ENCODE assay signal across 14 cellular contexts in the genomic region with DNA sequence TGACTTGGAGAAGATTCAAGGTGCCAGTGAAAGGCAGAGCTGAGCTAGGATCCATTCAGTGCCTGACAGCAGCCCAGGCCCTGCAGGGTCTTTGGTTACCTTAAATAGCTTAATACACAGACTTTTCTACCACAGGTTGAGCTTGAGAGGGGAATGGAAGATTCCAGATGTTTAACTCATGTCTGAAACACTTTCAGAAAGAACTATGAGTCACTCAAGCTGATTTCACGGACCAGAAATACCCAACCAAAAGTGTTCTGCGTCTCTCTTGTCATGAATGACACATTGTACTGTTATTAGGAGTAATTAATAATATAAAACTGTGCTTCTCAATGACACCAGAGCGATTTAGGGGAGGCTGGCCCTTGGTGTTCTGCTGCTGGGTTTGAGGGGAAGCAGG. TPM values are rescaled to one million over a fixed set of nuclear protein-coding genes. Genes with fewer than 3 reads are reported as not detected.
DNase-seq lines count a peak whose midpoint lies in the region; ATAC-seq, FAIRE-seq and TF ChIP-seq lines count a peak whose summit lies in the region.
"Had no signal": no experiment of that assay in that cellular context is flagged by ENCODE, and none has a peak within 500 bp of the region (broad histone marks: within the 10 kb centered on the region; RNA-seq: fewer than 3 reads in every experiment).

No MANE protein-coding gene starts in this region.

- no peaks in the 10 kb centered on the region for H3K9me3 Mint-ChIP-seq in chondrocyte (ENCODE audit: low read depth)
- H3K9me3 Mint-ChIP-seq: activated T-helper 2 cell treated with anti-CD3 and anti-CD28 coated beads, Interferon-gamma antibody, Interleukin-2, Interleukin-4, amounts not matched to agents 10 μg/mL and 5 μg/mL and 100 μg/mL, durations not matched to agents 14 hours and 24 hours and 36 hours; stimulated activated effector memory CD8-positive, alpha-beta T cell treated with anti-CD3 and anti-CD28 coated beads, Interleukin-12 subunit alpha, Interleukin-12 subunit beta, amount 100 ng/mL, for 72 hours had no signal

- H3K4me1 Mint-ChIP-seq in chondrocyte (ENCODE audit: low read depth) = peaks cover 69% of the 10 kb centered on the region

- DNase-seq in AG08396 (ENCODE audit: low spot score) = peak; percentile 76
- peak; percentile 54 for DNase-seq in LHCN-M2 (ENCODE audit: low read depth)
- no peak for DNase-seq in chondrocyte (ENCODE audit: low spot score)
- peak; percentile 89 for DNase-seq in kidney tubule cell (ENCODE audit: low spot score)
- no peak for DNase-seq in SHP77 (lab: John Stamatoyannopoulos, UW)
- no peak for DNase-seq in frontal cortex (ENCODE audit: low spot score in 2 of 2)
- no peak for DNase-seq in HT-29 (ENCODE audit: low spot score)
- DNase-seq: activated CD4-positive, alpha-beta T cell treated with anti-CD3 and anti-CD28 coated beads for 4 hours; lower lobe of right lung; NCI-H187; occipital lobe had no signal

- H3K27ac Mint-ChIP-seq in chondrocyte (ENCODE audit: unreplicated experiment) = peak overlapping the region; percentile 90
- H3K27ac Mint-ChIP-seq: activated T-helper 2 cell treated with anti-CD3 and anti-CD28 coated beads, Interferon-gamma antibody, Interleukin-2, Interleukin-4, amounts not matched to agents 10 μg/mL and 5 μg/mL and 100 μg/mL, durations not matched to agents 14 hours and 24 hours and 36 hours; stimulated activated effector memory CD8-positive, alpha-beta T cell treated with anti-CD3 and anti-CD28 coated beads, Interleukin-12 subunit alpha, Interleukin-12 subunit beta, amount 100 ng/mL, for 72 hours had no signal

- H3K27me3 Mint-ChIP-seq in chondrocyte (ENCODE audit: low read depth) = no peaks in the 10 kb centered on the region

- TF ChIP-seq CTCF in chondrocyte (IDR thresholded peaks at IDR 0.05) = no peak

- no peaks in the 10 kb centered on the region for H3K36me3 Mint-ChIP-seq in chondrocyte (ENCODE audit: low read depth)

- ATAC-seq in GM21390 (IDR thresholded peaks at IDR 0.05; ENCODE audit: unreplicated experiment) = no peak
- ATAC-seq: lower lobe of right lung; stimulated activated effector memory CD8-positive, alpha-beta T cell treated with anti-CD3 and anti-CD28 coated beads, Interleukin-12 subunit alpha, Interleukin-12 subunit beta, amount 100 ng/mL, for 72 hours had no signal

- no peak overlapping the region for H3K4me3 Mint-ChIP-seq in chondrocyte (ENCODE audit: unreplicated experiment)
- H3K4me3 Mint-ChIP-seq: stimulated activated effector memory CD8-positive, alpha-beta T cell treated with anti-CD3 and anti-CD28 coated beads, Interleukin-12 subunit alpha, Interleukin-12 subunit beta, amount 100 ng/mL, for 72 hours had no signal

- FAIRE-seq in frontal cortex (lab: Jason Lieb, UNC) = no peak

RNA-seq across cellular contexts. Expression of a gene that starts 6.4 kb away (rescaled TPM):
- total RNA-seq in LHCN-M2 (2014; rRNA removed) (2.4 and 2.8 TPM in 2 replicates), chondrocyte (151 to 298 TPM (median 163 TPM) in 3 replicates), frontal cortex (6.1 TPM)
- polyA plus RNA-seq in LHCN-M2 (2012) = 13.0 TPM
- total RNA-seq in HT-29 (2014; rRNA removed; shearing (Covaris generic)) = 47.7 and 66.2 TPM in 2 replicates

Comparison
In these comparisons a context has a peak if more than half of its experiments do, and no peak if none do; other contexts are left out.
1. DNase-seq: peak in AG08396 (single experiment), LHCN-M2 (single experiment) and kidney tubule cell (single experiment); none in chondrocyte (single experiment), SHP77 (0 of 2), frontal cortex (0 of 2) and HT-29 (single experiment).